ENCODE assay signal across 29 cellular contexts in the genomic region with DNA sequence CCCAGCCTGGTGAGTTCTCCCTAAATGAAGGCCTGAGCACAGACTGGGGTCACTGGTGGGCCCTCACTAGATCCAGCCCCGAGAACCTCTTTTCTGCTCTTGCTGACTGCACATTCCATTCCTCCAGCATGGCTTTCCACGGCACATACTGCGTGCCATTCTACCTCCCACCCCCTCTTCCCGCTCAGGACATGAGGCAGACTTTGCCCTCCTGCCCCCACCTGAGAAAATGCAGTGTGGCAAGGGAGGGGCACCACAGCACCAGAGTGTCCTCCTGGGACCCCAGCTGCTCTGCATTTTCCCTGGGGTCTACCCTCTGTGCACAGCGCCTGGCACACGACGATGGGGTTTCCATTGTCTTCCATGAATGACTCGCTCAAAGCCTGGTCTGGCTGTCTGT. TPM values are rescaled to one million over a fixed set of nuclear protein-coding genes. Genes with fewer than 3 reads are reported as not detected.
"Had no signal": no experiment of that assay in that cellular context is flagged by ENCODE, and none has a peak within 500 bp of the region (broad histone marks: within the 10 kb centered on the region; RNA-seq: fewer than 3 reads in every experiment).

No MANE protein-coding gene starts in this region.

- H3K36me3 ChIP-seq: brain microvascular endothelial cell, neutrophil, pancreas, thoracic aorta, upper lobe of right lung had no signal

- H3K27ac ChIP-seq: brain microvascular endothelial cell, neutrophil, pancreas, thoracic aorta, upper lobe of right lung had no signal

- FAIRE-seq: frontal cortex, islet of Langerhans, pancreas had no signal

- H3K27me3 ChIP-seq: brain microvascular endothelial cell, pancreas, upper lobe of right lung had no signal

- H3K9me3 ChIP-seq: neutrophil, pancreas, thoracic aorta, upper lobe of right lung had no signal

- DNase-seq: activated CD4-positive, alpha-beta T cell treated with anti-CD3 and anti-CD28 coated beads, Interleukin-2, amount 50 U/mL, for 4 hours; activated gamma-delta T cell; activated naive CD4-positive, alpha-beta T cell treated with anti-CD3 and anti-CD28 coated beads, Interleukin-2, amount 50 U/mL, for 16 hours; activated naive CD8-positive, alpha-beta T cell treated with anti-CD3 and anti-CD28 coated beads, Interleukin-2, amount 50 U/mL, for 24 hours; activated T-cell treated with anti-CD3 and anti-CD28 coated beads for 4 hours; anterior cingulate cortex; brain microvascular endothelial cell; central memory CD4-positive, alpha-beta T cell; effector memory CD4-positive, alpha-beta T cell; left ventricle myocardium superior; mammary epithelial cell; pancreas; stimulated activated CD4-positive, alpha-beta T cell treated with anti-CD3 and anti-CD28 coated beads, Interleukin-15, amount 100 ng/mL, for 24 hours; stimulated activated CD4-positive, alpha-beta T cell treated with anti-CD3 and anti-CD28 coated beads, Interleukin-2, amount 100 ng/mL, for 48 hours; stimulated activated CD8-positive, alpha-beta memory T cell treated with anti-CD3 and anti-CD28 coated beads, Interleukin-4, amount 100 ng/mL, for 48 hours; stimulated activated naive B cell treated with anti-CD40 and anti-IgM and Interleukin-4, amounts not matched to agents 10 μg/mL and 1 μg/mL and 100 μg/mL, for 72 hours; T-helper 9 cell; upper lobe of right lung had no signal

- H3K4me1 ChIP-seq: pancreas, upper lobe of right lung had no signal

- H3K4me2 ChIP-seq: smooth muscle cell had no signal

- ATAC-seq: activated naive CD8-positive, alpha-beta T cell treated with anti-CD3 and anti-CD28 coated beads, Interleukin-2, amount 50 U/mL, for 24 hours; esophagus mucosa; left ventricle myocardium superior; natural killer cell treated with Interleukin-12 subunit alpha and Interleukin-12 subunit beta and Interleukin-15 and Interleukin-18, amount 100 ng/mL, for 72 hours; pancreas; stimulated activated naive B cell treated with anti-CD40 and anti-IgM and Interleukin-4, amounts not matched to agents 10 μg/mL and 1 μg/mL and 100 μg/mL, for 72 hours; upper lobe of right lung; WTC11 had no signal

- H3K4me3 ChIP-seq: pancreas, smooth muscle cell, thoracic aorta, upper lobe of right lung had no signal

RNA-seq across cellular contexts. Expression of gene SLCO2A1, which starts 6.1 kb away (rescaled TPM):
- total RNA-seq: activated CD8-positive, alpha-beta memory T cell treated with anti-CD3 and anti-CD28 coated beads for 36 hours; activated T-helper 1 cell treated with anti-CD3 and anti-CD28 coated beads, Interleukin-12 subunit alpha, Interleukin-12 subunit beta, Interleukin-2, Interleukin-4 antibody, amounts not matched to agents 30 ng/mL and 10 ng/mL and 1 ng/mL, durations not matched to agents 14 hours and 24 hours and 36 hours; natural killer cell treated with Interleukin-12 subunit alpha and Interleukin-12 subunit beta and Interleukin-15 and Interleukin-18, amount 100 ng/mL, for 72 hours; T-helper 1 cell treated with Interleukin-12 subunit alpha and Interleukin-12 subunit beta and Interleukin-4 antibody, amounts not matched to agents 30 ng/mL and 1 ng/mL, for 36 hours had no signal
